Comparison of ENCODE assay signal across 8 cellular contexts in the genomic region with DNA sequence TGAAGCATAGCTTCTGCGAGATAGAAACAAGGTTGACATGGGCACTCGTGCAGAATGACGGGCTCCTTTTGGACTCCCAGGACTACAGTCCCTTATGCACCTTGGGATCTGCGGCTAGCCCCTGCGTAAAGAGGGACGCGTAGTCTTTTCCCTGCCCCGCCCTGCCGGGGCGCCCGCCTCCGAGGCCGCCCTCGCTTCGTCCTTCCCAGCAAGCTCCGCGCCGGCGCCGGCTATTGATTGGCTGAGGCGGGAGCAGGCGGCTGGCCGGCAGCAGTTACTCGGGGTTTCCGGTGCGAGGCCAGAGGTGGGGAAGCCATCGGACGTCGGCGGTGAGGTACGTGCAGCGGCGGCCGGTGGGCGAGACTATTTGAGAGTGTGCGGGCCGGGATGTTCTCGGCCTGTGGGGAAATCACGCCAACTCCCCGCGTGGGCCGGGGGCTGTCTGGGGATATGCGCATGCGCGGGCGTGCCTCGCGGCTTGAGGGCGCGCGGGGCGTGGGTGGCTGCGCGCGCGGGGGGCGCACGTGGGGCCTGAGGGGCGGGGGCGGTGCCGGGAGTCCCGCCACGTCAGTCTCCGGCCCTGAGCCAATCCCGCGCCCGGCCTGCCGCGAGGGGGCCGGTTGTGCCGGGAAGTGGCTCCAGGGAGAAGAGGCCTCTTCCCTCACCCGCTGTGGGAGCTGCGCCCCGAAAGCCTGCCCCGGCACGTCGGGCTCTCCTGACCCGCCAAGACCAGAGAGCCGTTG. TPM values are rescaled to one million over a fixed set of nuclear protein-coding genes. Genes with fewer than 3 reads are reported as not detected.
A peak's percentile ranks its signal among the peaks of the same experiment; 100 is the strongest.
DNase-seq lines count a peak whose midpoint lies in the region; ATAC-seq and TF ChIP-seq lines count a peak whose summit lies in the region.

TXLNA (plus strand) TSS at position 233 of the 743 bp plus-strand sequence. CDS start 671 bp downstream, outside the sequence.

- H3K4me1 Mint-ChIP-seq in IgD-negative memory B cell = peaks cover 19 to 36% (median 28%) of the 10 kb centered on the region in 3 donors

- H3K4me3 ChIP-seq in epithelial cell of proximal tubule (ENCODE audit: low read depth, low read length) = peak within 1 kb of the TSS; percentile 69
- peak within 1 kb of the TSS; percentile 61 for H3K4me3 ChIP-seq in mucosa of stomach (ENCODE audit: low read length)

- peak within 1 kb of the TSS; percentile 93 for H3K9ac ChIP-seq in mucosa of stomach (ENCODE audit: low read length)

- H3K36me3 Mint-ChIP-seq in IgD-negative memory B cell = no peaks in the 10 kb centered on the region

- no peaks in the 10 kb centered on the region for H3K9me3 Mint-ChIP-seq in IgD-negative memory B cell

- no peak for TF ChIP-seq CTCF in epithelial cell of proximal tubule (conservative IDR thresholded peaks at IDR 0.05; ENCODE audit: low read depth, low read length)

- H3K27ac Mint-ChIP-seq in IgD-negative memory B cell = peak within 1 kb of the TSS; percentile 94 to 99 (median 97)

- ATAC-seq in GM21528 (IDR thresholded peaks at IDR 0.05; ENCODE audit: low FRiP score, unreplicated experiment) = peak; percentile 80

- no peaks in the 10 kb centered on the region for H3K36me3 ChIP-seq in mucosa of stomach (ENCODE audit: control insufficient read depth, insufficient read depth, low read length)

- no peaks in the 10 kb centered on the region for H3K27me3 ChIP-seq in mucosa of stomach (ENCODE audit: control insufficient read depth, insufficient read depth, low read length)

- peaks cover 26% of the 10 kb centered on the region for H3K4me1 ChIP-seq in mucosa of stomach (ENCODE audit: control insufficient read depth, insufficient read depth, low read length)

- no peaks in the 10 kb centered on the region for H3K27me3 Mint-ChIP-seq in IgD-negative memory B cell

- H3K9me3 ChIP-seq in mucosa of stomach (ENCODE audit: control insufficient read depth, low read length) = no peaks in the 10 kb centered on the region

- peak; percentile 74 for DNase-seq in DMS 273 treated with DMSO at 0.1 percent for 48 hours (lab: John Stamatoyannopoulos, UW)
- peak; percentile 95 for DNase-seq in OCI-M1 (lab: John Stamatoyannopoulos, UW)
- peak; percentile 91 for DNase-seq in activated T-cell treated with anti-CD3 and anti-CD28 coated beads for 48 hours (ENCODE audit: low read depth)
- DNase-seq in epithelial cell of proximal tubule (ENCODE audit: low read depth) = no peak
- DNase-seq in stimulated activated CD8-positive, alpha-beta memory T cell treated with anti-CD3 and anti-CD28 coated beads, Interleukin-7, amount 100 ng/mL, for 1 hour (ENCODE audit: low read depth in 2 of 2) = peak; percentile 73 to 74

- peak within 1 kb of the TSS; percentile 82 to 96 (median 94) for H3K4me3 Mint-ChIP-seq in IgD-negative memory B cell

RNA-seq across cellular contexts. Expression of gene TXLNA, which starts in this region (rescaled TPM):
- polyA plus RNA-seq in IgD-negative memory B cell = 29.1 TPM
- 32.9 and 62.7 TPM in 2 replicates for total RNA-seq in epithelial cell of proximal tubule
